10 cellular contexts compared by ENCODE assay signal in the genomic region with DNA sequence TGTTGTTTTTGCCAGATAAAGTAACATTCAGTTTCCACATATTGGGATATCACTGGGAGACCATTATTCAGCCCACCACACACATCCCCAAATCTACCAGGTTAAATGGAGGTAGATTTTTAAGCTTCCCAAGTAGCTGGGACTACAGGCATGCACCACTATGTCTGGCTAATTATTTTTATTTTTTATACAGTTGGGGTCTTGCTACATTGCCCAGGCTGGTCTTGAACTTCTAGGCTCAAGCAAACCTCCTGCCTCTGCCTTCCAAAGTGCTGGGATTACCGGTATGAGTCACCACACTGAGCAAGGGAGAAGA.
DNase-seq lines count a peak whose midpoint lies in the region; ATAC-seq and TF ChIP-seq lines count a peak whose summit lies in the region.
"Had no signal": no experiment of that assay in that cellular context is flagged by ENCODE, and none has a peak within 500 bp of the region (broad histone marks: within the 10 kb centered on the region; RNA-seq: fewer than 3 reads in every experiment).

No MANE protein-coding gene starts in this region.

- intact Hi-C loops in PC-9 (cut with micrococcal nuclease; ENCODE audit: unreplicated experiment) (loop anchor here (5.0 kb wide), 1 partner anchor 269 kb away; no protein-coding TSS in a partner anchor), colonic mucosa (cut with DNase I) (no loop called here)

- H3K9me3 ChIP-seq in AG04450 (ENCODE audit: control insufficient read depth, insufficient read depth, low read length) = peaks cover 5% of the 10 kb centered on the region; the same call in 1 of the 2 replicates
- H3K9me3 ChIP-seq in PC-9 (ENCODE audit: insufficient read depth, low read depth) = peaks cover 4% of the 10 kb centered on the region; the same call in 1 of the 2 replicates
- no peaks in the 10 kb centered on the region for H3K9me3 ChIP-seq in colonic mucosa

- H3K27me3 Mint-ChIP-seq in progenitor cell of endocrine pancreas = no peaks in the 10 kb centered on the region
- H3K27me3 Mint-ChIP-seq: effector memory CD8-positive, alpha-beta T cell had no signal

- ATAC-seq in GM19328 (IDR thresholded peaks at IDR 0.05; ENCODE audit: unreplicated experiment) = no peak

- no peak for TF ChIP-seq CTCF in AG04450 (IDR thresholded peaks at IDR 0.05; ENCODE audit: low read depth, low read length)
- no peak for TF ChIP-seq CTCF in PC-9 (conservative IDR thresholded peaks at IDR 0.05)
- TF ChIP-seq CTCF in colonic mucosa (IDR thresholded peaks at IDR 0.05) = no peak
- no peak for TF ChIP-seq CTCF in progenitor cell of endocrine pancreas (IDR thresholded peaks at IDR 0.05; ENCODE audit: unreplicated experiment)

- no peaks in the 10 kb centered on the region for H3K36me3 ChIP-seq in PC-9 (ENCODE audit: low read depth)
- H3K36me3 ChIP-seq in colonic mucosa = no peaks in the 10 kb centered on the region

- H3K9ac ChIP-seq in colonic mucosa (ENCODE audit: low read depth in 2 of 2, low read length in 2 of 2) = no peak overlapping the region

- DNase-seq in AG04450 (ENCODE audit: low read depth, low spot score) = no peak
- no peak for DNase-seq in PC-9
- no peak for DNase-seq in colonic mucosa
- DNase-seq in progenitor cell of endocrine pancreas (ENCODE audit: low spot score, unreplicated experiment) = no peak
- no peak for DNase-seq in RPMI8226
- no peak for DNase-seq in midbrain (lab: John Stamatoyannopoulos, UW)
- no peak for DNase-seq in NCI-H345 (lab: John Stamatoyannopoulos, UW)
- DNase-seq: effector memory CD8-positive, alpha-beta T cell; NCI-H187 treated with DMSO at 0.1 percent for 48 hours had no signal

- H3K4me3 ChIP-seq in AG04450 (ENCODE audit: low read depth, low read length) (no peak overlapping the region), PC-9 (no peak overlapping the region), colonic mucosa (no peak overlapping the region)

- H3K4me1 Mint-ChIP-seq in progenitor cell of endocrine pancreas (ENCODE audit: low read depth) = peaks cover 11% of the 10 kb centered on the region

- H3K4me2 ChIP-seq in PC-9 = no peak overlapping the region

- peaks cover 32% of the 10 kb centered on the region for H3K79me2 ChIP-seq in PC-9 (ENCODE audit: low read depth)

- H3K27me3 ChIP-seq in AG04450 (ENCODE audit: control insufficient read depth, insufficient read depth, low read length) = no peaks in the 10 kb centered on the region
- no peaks in the 10 kb centered on the region for H3K27me3 ChIP-seq in PC-9 (ENCODE audit: insufficient read depth, low read depth)
- no peaks in the 10 kb centered on the region for H3K27me3 ChIP-seq in colonic mucosa

- no peak overlapping the region for H3K4me3 Mint-ChIP-seq in progenitor cell of endocrine pancreas (ENCODE audit: low read depth)
- H3K4me3 Mint-ChIP-seq: effector memory CD8-positive, alpha-beta T cell had no signal

- CTCF ChIA-PET in AG04450 (lab: Charles Lee) = no interaction called here
- CTCF ChIA-PET in PC-9 (lab: Charles Lee) = interaction anchor here (0.7 kb wide), 1 partner anchor 192 kb away, joined by 3 read pairs; no protein-coding TSS in a partner anchor

- peaks cover 6% of the 10 kb centered on the region for H3K9me3 Mint-ChIP-seq in progenitor cell of endocrine pancreas (ENCODE audit: low read depth)
- H3K9me3 Mint-ChIP-seq: effector memory CD8-positive, alpha-beta T cell had no signal

- H3K27ac Mint-ChIP-seq in progenitor cell of endocrine pancreas = peak overlapping the region; percentile 76

- peak overlapping the region; percentile 99 for H3K27ac ChIP-seq in AG04450 (ENCODE audit: low read depth, low read length)
- H3K27ac ChIP-seq in PC-9 = peak overlapping the region; percentile 98
- H3K27ac ChIP-seq in colonic mucosa = peak overlapping the region; percentile 88

- H3K9me2 ChIP-seq in PC-9 (ENCODE audit: insufficient read depth) = no peaks in the 10 kb centered on the region

- peaks cover 53% of the 10 kb centered on the region for H3F3A ChIP-seq in PC-9 (ENCODE audit: insufficient read depth, low read depth)

- POLR2A ChIA-PET in AG04450 (lab: Yijun Ruan, JAX) = interaction anchor here (1.0 to 3.2 kb wide), 9 partner anchors 43 to 186 kb away, joined by 3 to 51 read pairs (median 6); a partner anchor contains a TSS
- POLR2A ChIA-PET in PC-9 (lab: Charles Lee; ENCODE audit: unreplicated experiment) = interaction anchor here (0.7 to 1.4 kb wide), 3 partner anchors 79 to 114 kb away, joined by 3 to 9 read pairs (median 5); a partner anchor contains a TSS

- no peaks in the 10 kb centered on the region for H4K20me1 ChIP-seq in PC-9 (ENCODE audit: insufficient read depth)

- H3K4me1 ChIP-seq in PC-9 (replicated peaks; ENCODE audit: insufficient read depth) (peaks cover 57% of the 10 kb centered on the region), colonic mucosa (peaks cover 8% of the 10 kb centered on the region)

- H2AFZ ChIP-seq in PC-9 = no peak overlapping the region

- H3K36me3 Mint-ChIP-seq in progenitor cell of endocrine pancreas (ENCODE audit: insufficient read depth) = peaks cover 7% of the 10 kb centered on the region

- no TSS peak for BruUV-seq in PC-9 (replicated peaks; lab: Mats Ljungman, UMichigan)
